17 cellular contexts compared by ENCODE assay signal in genomic region chr11:20057055-20057943, GRCh38.
DNase-seq lines count a peak whose midpoint lies in the region; ATAC-seq, FAIRE-seq and TF ChIP-seq lines count a peak whose summit lies in the region.
"Had no signal": no experiment of that assay in that cellular context is flagged by ENCODE, and none has a peak within 500 bp of the region (broad histone marks: within the 10 kb centered on the region; RNA-seq: fewer than 3 reads in every experiment).

No MANE protein-coding gene starts in this region.

- no TSS peak for BruUV-seq in HepG2 (replicated peaks; lab: Mats Ljungman, UMichigan)

- H3K4me3 ChIP-seq in liver (ENCODE audit: low read depth in 1 of 3, low read length in 3 of 3) (no peak overlapping the region), HepG2 (replicated peaks in 1 of 3; ENCODE audit: insufficient read depth in 1 of 3, low read depth in 2 of 3, low read length in 3 of 3) (no peak overlapping the region), bronchial epithelial cell (ENCODE audit: low read depth, low read length) (no peak overlapping the region), uterus (no peak overlapping the region), gastroesophageal sphincter (no peak overlapping the region)
- H3K4me3 ChIP-seq: Peyer's patch, thoracic aorta had no signal

- TF ChIP-seq EP300 in HepG2 (IDR thresholded peaks at IDR 0.05; ENCODE audit: low read depth in 2 of 2, low read length in 2 of 2) = no peak
- TF ChIP-seq EP300 in HepG2 (CRISPR knock-in tag; IDR thresholded peaks at IDR 0.05; ENCODE audit: borderline replicate concordance) = no peak
- TF ChIP-seq EP300 in gastroesophageal sphincter (IDR thresholded peaks at IDR 0.05) = no peak

- H3K36me3 ChIP-seq in liver (ENCODE audit: control insufficient read depth in 4 of 4, insufficient read depth in 3 of 4, low read depth in 1 of 4, low read length in 3 of 4) = peaks cover 3 to 43% (median 40%) of the 10 kb centered on the region in 4 donors
- H3K36me3 ChIP-seq in HepG2 (replicated peaks in 1 of 2; ENCODE audit: control insufficient read depth in 1 of 2, insufficient read depth in 2 of 2, low read length in 2 of 2) = peaks cover 41 to 92% of the 10 kb centered on the region in 2 experiments
- peaks cover 13% of the 10 kb centered on the region for H3K36me3 ChIP-seq in bronchial epithelial cell (ENCODE audit: control insufficient read depth, insufficient read depth, low read length)
- no peaks in the 10 kb centered on the region for H3K36me3 ChIP-seq in uterus
- H3K36me3 ChIP-seq in gastroesophageal sphincter = peaks cover 0 to 97% of the 10 kb centered on the region in 2 donors
- H3K36me3 ChIP-seq: Peyer's patch had no signal

- no peaks in the 10 kb centered on the region for H3K27me3 ChIP-seq in liver (ENCODE audit: control insufficient read depth in 4 of 4, insufficient read depth in 4 of 4, low read length in 3 of 4)
- H3K27me3 ChIP-seq in HepG2 (ENCODE audit: control insufficient read depth in 1 of 2, insufficient read depth in 2 of 2, low read length in 2 of 2) = no peaks in the 10 kb centered on the region
- H3K27me3 ChIP-seq in bronchial epithelial cell (ENCODE audit: control insufficient read depth, insufficient read depth, low read length) = no peaks in the 10 kb centered on the region
- H3K27me3 ChIP-seq in uterus = no peaks in the 10 kb centered on the region
- H3K27me3 ChIP-seq in gastroesophageal sphincter = no peaks in the 10 kb centered on the region
- H3K27me3 ChIP-seq: Peyer's patch had no signal

- intact Hi-C loops in HepG2 (cut with micrococcal nuclease; ENCODE audit: unreplicated experiment) = no loop called here
- intact Hi-C loops in uterus (cut with DNase I; ENCODE audit: low total_unique reads) = loop anchor here (10.0 kb wide), 1 partner anchor 58 kb away; no protein-coding TSS in a partner anchor

- H3K4me1 ChIP-seq in liver (ENCODE audit: control insufficient read depth in 4 of 4, insufficient read depth in 4 of 4, low read length in 3 of 4) (peaks cover 0 to 8% (median 6%) of the 10 kb centered on the region in 4 donors), HepG2 (ENCODE audit: insufficient read depth, low read length) (no peaks in the 10 kb centered on the region), uterus (no peaks in the 10 kb centered on the region), gastroesophageal sphincter (peaks cover 9 to 46% (median 10%) of the 10 kb centered on the region in 3 donors)
- H3K4me1 ChIP-seq: Peyer's patch had no signal

- in situ Hi-C loops in HepG2 (cut with HindIII; ENCODE audit: extremely low pct_ligation_motif_present, low pct_unique_long_range_greater_than_20kb) = no loop called here

- FAIRE-seq in HepG2 (lab: Jason Lieb, UNC) (no peak), bronchial epithelial cell (lab: Jason Lieb, UNC) (peak; percentile 43)
- FAIRE-seq: G401.6 had no signal

- H3K27ac ChIP-seq in liver (ENCODE audit: low read depth in 1 of 2, low read length in 2 of 2) = peak overlapping the region; percentile 6 to 40
- H3K27ac ChIP-seq in HepG2 (ENCODE audit: extremely low read length, insufficient read depth, low read length) = no peak overlapping the region
- peak overlapping the region; percentile 66 to 73 for H3K27ac ChIP-seq in uterus
- H3K27ac ChIP-seq in gastroesophageal sphincter = peak overlapping the region in 1 of 4 donors; percentile 66
- H3K27ac ChIP-seq: Peyer's patch had no signal

- no peaks in the 10 kb centered on the region for H3K9me3 ChIP-seq in liver (ENCODE audit: control insufficient read depth in 4 of 4, low read length in 3 of 4)
- H3K9me3 ChIP-seq in HepG2 (ENCODE audit: low read length) = no peaks in the 10 kb centered on the region
- H3K9me3 ChIP-seq in uterus = no peaks in the 10 kb centered on the region
- H3K9me3 ChIP-seq in gastroesophageal sphincter = no peaks in the 10 kb centered on the region
- H3K9me3 ChIP-seq: Peyer's patch, thoracic aorta had no signal

- no peak for ATAC-seq in HepG2
- peak; percentile 68 for ATAC-seq in left lobe of liver
- ATAC-seq in HG03139 (IDR thresholded peaks at IDR 0.05; ENCODE audit: unreplicated experiment) = no peak
- ATAC-seq in gastroesophageal sphincter = no peak

- no peak for TF ChIP-seq RAD21 in liver (IDR thresholded peaks at IDR 0.05)
- TF ChIP-seq RAD21 in HepG2 (CRISPR knock-in tag; IDR thresholded peaks at IDR 0.05) = no peak

- no peaks in the 10 kb centered on the region for H3K79me2 ChIP-seq in HepG2 (ENCODE audit: insufficient read depth, low read length)

- 50% methylated on average over 7 of the region's 7 CpGs for WGBS in liver
- WGBS in HepG2 (ENCODE audit: low lambda C conversion rate) = 93% methylated on average over 7 of the region's 7 CpGs
- 34 to 44% methylated on average over 4 to 7 of the region's 7 CpGs for WGBS in gastroesophageal sphincter (ENCODE audit: low coverage in 1 of 2), 2 donors

- H4K20me1 ChIP-seq in HepG2 (ENCODE audit: insufficient read depth, low read length) = no peaks in the 10 kb centered on the region

- H3K4me2 ChIP-seq in HepG2 (ENCODE audit: low read depth, low read length) = no peak overlapping the region

- CTCF ChIA-PET in HepG2 (lab: Yijun Ruan, JAX; ENCODE audit: low intra/inter-chr PET ratio, low total read pairs) = no interaction called here

- H3K9ac ChIP-seq in liver (ENCODE audit: low read depth in 1 of 2, low read length in 2 of 2) (no peak overlapping the region), HepG2 (ENCODE audit: insufficient read depth, low read depth, low read length) (no peak overlapping the region)

- POLR2A ChIA-PET in HepG2 (lab: Yijun Ruan, JAX) = no interaction called here

- no peak for TF ChIP-seq POLR2A in HepG2 (IDR thresholded peaks at IDR 0.05; ENCODE audit: insufficient read depth in 1 of 2, low read depth in 2 of 2, low read length in 2 of 2)
- TF ChIP-seq POLR2A in uterus (IDR thresholded peaks at IDR 0.05) = no peak
- TF ChIP-seq POLR2A in gastroesophageal sphincter (IDR thresholded peaks at IDR 0.05) = no peak

- DNase-seq in HepG2 (ENCODE audit: low spot score) = no peak
- DNase-seq in bronchial epithelial cell (ENCODE audit: low read depth) = peak; percentile 83
- no peak for DNase-seq in left lobe of liver (ENCODE audit: low spot score)
- no peak for DNase-seq in uterus
- no peak for DNase-seq in activated T-cell treated with anti-CD3 and anti-CD28 coated beads, Interleukin-2, amount 50 U/mL, for 1 hour
- DNase-seq: activated CD4-positive, CD25-positive, alpha-beta regulatory T cell treated with anti-CD3 and anti-CD28 coated beads, Interleukin-2, amount 50 U/mL, for 72 hours; activated naive CD4-positive, alpha-beta T cell treated with anti-CD3 and anti-CD28 coated beads, Interleukin-2, amount 50 U/mL, for 16 hours; effector memory CD4-positive, alpha-beta T cell; NCI-H2081 treated with DMSO at 0.1 percent for 48 hours; NCI-H82; Peyer's patch; T-helper 1 cell had no signal

- H2AFZ ChIP-seq in HepG2 (ENCODE audit: low read length) = no peak overlapping the region

- TF ChIP-seq CTCF in liver (IDR thresholded peaks at IDR 0.05; ENCODE audit: low read depth, low read length, missing input control) = no peak
- TF ChIP-seq CTCF in HepG2 (CRISPR knock-in tag; IDR thresholded peaks at IDR 0.05) = no peak
- no peak for TF ChIP-seq CTCF in bronchial epithelial cell (IDR thresholded peaks at IDR 0.05; ENCODE audit: insufficient read depth, low read length, severe bottlenecking)
- TF ChIP-seq CTCF in uterus (IDR thresholded peaks at IDR 0.05) = no peak
- TF ChIP-seq CTCF in gastroesophageal sphincter (IDR thresholded peaks at IDR 0.05) = no peak

TF ChIP-seq in liver, 16 proteins besides CTCF, POLR2A, EP300 and RAD21 (continues in another document):
- peak; percentile 24 for TF ChIP-seq MAX (IDR thresholded peaks at IDR 0.05)
- no peak for TF ChIP-seq EGR1 (IDR thresholded peaks at IDR 0.05; ENCODE audit: low read depth in 2 of 2)
- TF ChIP-seq HNF4G (IDR thresholded peaks at IDR 0.05) = no peak
- TF ChIP-seq FOXA1 (IDR thresholded peaks at IDR 0.05) = no peak
- TF ChIP-seq RXRA (IDR thresholded peaks at IDR 0.05) = no peak
- no peak for TF ChIP-seq TAF1 (conservative IDR thresholded peaks at IDR 0.05)
- TF ChIP-seq HNF4A (conservative IDR thresholded peaks at IDR 0.05) = peak in 1 of 2 donors; percentile 26

TF ChIP-seq in HepG2, 621 proteins besides CTCF, POLR2A, EP300 and RAD21 (continues in another document):
- TF ChIP-seq KLF13 (CRISPR knock-in tag; IDR thresholded peaks at IDR 0.05) (no peak), ZNF607 (CRISPR knock-in tag; IDR thresholded peaks at IDR 0.05; ENCODE audit: borderline replicate concordance) (no peak), ZNF883 (CRISPR knock-in tag; IDR thresholded peaks at IDR 0.05; ENCODE audit: not compliant biosample characterization) (no peak), ZFP41 (CRISPR knock-in tag; IDR thresholded peaks at IDR 0.05; ENCODE audit: borderline replicate concordance) (no peak)
- TF ChIP-seq, protein P1, sequence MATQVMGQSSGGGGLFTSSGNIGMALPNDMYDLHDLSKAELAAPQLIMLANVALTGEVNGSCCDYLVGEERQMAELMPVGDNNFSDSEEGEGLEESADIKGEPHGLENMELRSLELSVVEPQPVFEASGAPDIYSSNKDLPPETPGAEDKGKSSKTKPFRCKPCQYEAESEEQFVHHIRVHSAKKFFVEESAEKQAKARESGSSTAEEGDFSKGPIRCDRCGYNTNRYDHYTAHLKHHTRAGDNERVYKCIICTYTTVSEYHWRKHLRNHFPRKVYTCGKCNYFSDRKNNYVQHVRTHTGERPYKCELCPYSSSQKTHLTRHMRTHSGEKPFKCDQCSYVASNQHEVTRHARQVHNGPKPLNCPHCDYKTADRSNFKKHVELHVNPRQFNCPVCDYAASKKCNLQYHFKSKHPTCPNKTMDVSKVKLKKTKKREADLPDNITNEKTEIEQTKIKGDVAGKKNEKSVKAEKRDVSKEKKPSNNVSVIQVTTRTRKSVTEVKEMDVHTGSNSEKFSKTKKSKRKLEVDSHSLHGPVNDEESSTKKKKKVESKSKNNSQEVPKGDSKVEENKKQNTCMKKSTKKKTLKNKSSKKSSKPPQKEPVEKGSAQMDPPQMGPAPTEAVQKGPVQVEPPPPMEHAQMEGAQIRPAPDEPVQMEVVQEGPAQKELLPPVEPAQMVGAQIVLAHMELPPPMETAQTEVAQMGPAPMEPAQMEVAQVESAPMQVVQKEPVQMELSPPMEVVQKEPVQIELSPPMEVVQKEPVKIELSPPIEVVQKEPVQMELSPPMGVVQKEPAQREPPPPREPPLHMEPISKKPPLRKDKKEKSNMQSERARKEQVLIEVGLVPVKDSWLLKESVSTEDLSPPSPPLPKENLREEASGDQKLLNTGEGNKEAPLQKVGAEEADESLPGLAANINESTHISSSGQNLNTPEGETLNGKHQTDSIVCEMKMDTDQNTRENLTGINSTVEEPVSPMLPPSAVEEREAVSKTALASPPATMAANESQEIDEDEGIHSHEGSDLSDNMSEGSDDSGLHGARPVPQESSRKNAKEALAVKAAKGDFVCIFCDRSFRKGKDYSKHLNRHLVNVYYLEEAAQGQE (IDR thresholded peaks at IDR 0.05; ENCODE audit: borderline replicate concordance in 1 of 2, low read depth in 1 of 2, low read length in 2 of 2) = no peak
